ENCODE assay signal across 19 cellular contexts in the genomic region with DNA sequence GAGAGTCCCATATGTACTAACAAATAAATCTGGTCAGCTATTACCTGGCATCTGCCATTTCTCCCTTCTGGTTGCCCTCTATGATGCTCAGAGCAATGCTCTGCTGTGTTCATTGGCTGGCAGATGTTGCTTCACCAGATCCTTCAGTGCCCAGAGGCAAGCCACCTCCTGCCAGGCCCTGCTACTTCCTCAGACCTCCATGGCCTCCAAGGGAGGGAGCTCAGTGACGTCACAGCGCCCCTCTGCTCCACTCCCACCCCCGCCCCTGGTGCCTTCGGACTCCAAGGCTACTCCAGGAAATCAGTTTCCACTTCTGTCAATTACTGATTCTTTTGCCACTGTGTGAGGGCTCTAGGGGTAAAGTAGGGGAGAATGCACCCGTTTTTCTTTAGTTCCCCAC.
"Had no signal": no experiment of that assay in that cellular context is flagged by ENCODE, and none has a peak within 500 bp of the region (broad histone marks: within the 10 kb centered on the region; RNA-seq: fewer than 3 reads in every experiment).

No MANE protein-coding gene starts in this region.

- DNase-seq: effector CD4-positive, alpha-beta T cell; foreskin melanocyte; heart left ventricle; hippocampal formation; left colon; left ventricle myocardium superior; mesenchymal stem cell; naive B cell; sigmoid colon; stimulated activated CD4-positive, alpha-beta T cell treated with anti-CD3 and anti-CD28 coated beads, Interleukin-2, amount 100 ng/mL, for 24 hours; stimulated activated CD4-positive, alpha-beta T cell treated with anti-CD3 and anti-CD28 coated beads, Interleukin-4, amount 100 ng/mL, for 4 hours; stimulated activated naive CD4-positive, alpha-beta T cell treated with Interleukin-2 at 50 U/mL for 16 hours had no signal

- H3K4me1 Mint-ChIP-seq: naive B cell had no signal

- H3K27me3 ChIP-seq: sigmoid colon had no signal

- ATAC-seq: heart left ventricle, left colon, left ventricle myocardium superior had no signal

- H3K4me3 ChIP-seq: coronary artery, heart left ventricle, lung, prostate gland, sigmoid colon, skin epidermis had no signal

- H3K27ac ChIP-seq: coronary artery, heart left ventricle, parathyroid adenoma, prostate gland, sigmoid colon had no signal

- H3K36me3 ChIP-seq: heart left ventricle, prostate gland, sigmoid colon had no signal

- H3K79me2 ChIP-seq: parathyroid adenoma had no signal

- H3K27me3 Mint-ChIP-seq: type B pancreatic cell had no signal

- H3K4me1 ChIP-seq: heart left ventricle, parathyroid adenoma, prostate gland, sigmoid colon had no signal

- H3K9ac ChIP-seq: parathyroid adenoma had no signal

- H3K36me3 Mint-ChIP-seq: naive B cell, type B pancreatic cell had no signal

- H3K9me3 ChIP-seq: heart left ventricle, prostate gland, sigmoid colon had no signal

- H3K9me3 Mint-ChIP-seq: naive B cell, nephron, type B pancreatic cell had no signal

- H3K4me3 Mint-ChIP-seq: naive B cell, nephron, type B pancreatic cell had no signal

- H3K27ac Mint-ChIP-seq: type B pancreatic cell had no signal
